22 cellular contexts compared by ENCODE assay signal in genomic region chr4:142345909-142346308, GRCh38.
DNase-seq lines count a peak whose midpoint lies in the region; ATAC-seq and TF ChIP-seq lines count a peak whose summit lies in the region.
"Had no signal": no experiment of that assay in that cellular context is flagged by ENCODE, and none has a peak within 500 bp of the region (broad histone marks: within the 10 kb centered on the region; RNA-seq: fewer than 3 reads in every experiment).

No MANE protein-coding gene starts in this region.

- no peaks in the 10 kb centered on the region for H3K36me3 ChIP-seq in WERI-Rb-1
- H3K36me3 ChIP-seq: adrenal gland, left ventricle myocardium inferior had no signal

- peak overlapping the region; percentile 64 for H3K4me3 Mint-ChIP-seq in activated naive CD4-positive, alpha-beta T cell treated with anti-CD3 and anti-CD28 coated beads, Interleukin-2, amount 50 U/mL, for 24 hours
- H3K4me3 Mint-ChIP-seq: brain; HFFc6; naive B cell; stimulated activated naive B cell treated with anti-CD40 and anti-IgM and Interleukin-4, amounts not matched to agents 10 μg/mL and 1 μg/mL and 100 μg/mL, for 72 hours had no signal

- no peak overlapping the region for H3K27ac ChIP-seq in WERI-Rb-1
- H3K27ac ChIP-seq: adrenal gland, GM23248, KMS-11, left ventricle myocardium inferior had no signal

- H3K27me3 Mint-ChIP-seq in activated naive CD4-positive, alpha-beta T cell treated with anti-CD3 and anti-CD28 coated beads, Interleukin-2, amount 50 U/mL, for 24 hours = no peaks in the 10 kb centered on the region
- H3K27me3 Mint-ChIP-seq: brain; naive B cell; stimulated activated naive B cell treated with anti-CD40 and anti-IgM and Interleukin-4, amounts not matched to agents 10 μg/mL and 1 μg/mL and 100 μg/mL, for 72 hours had no signal

- DNase-seq in NCI-H510A treated with DMSO at 0.1 percent for 48 hours (lab: John Stamatoyannopoulos, UW) (peak; percentile 49), NCI-H510A (lab: John Stamatoyannopoulos, UW) (no peak), WERI-Rb-1 (peak; percentile 19), HPDE6-E6E7 (ENCODE audit: extremely low spot score) (no peak)
- DNase-seq in activated naive CD4-positive, alpha-beta T cell treated with Interleukin-2 at 50 U/mL for 16 hours = no peak
- no peak for DNase-seq in stimulated activated naive CD4-positive, alpha-beta T cell (lab: John Stamatoyannopoulos, UW)
- DNase-seq: 8988T; adrenal gland; GM23248; HFFc6; left ventricle myocardium inferior; naive B cell; NCI-H2171; NCI-H524; nucleus accumbens; stimulated activated CD4-positive, alpha-beta T cell treated with anti-CD3 and anti-CD28 coated beads, Interleukin-15, amount 100 ng/mL, for 24 hours; stimulated activated naive B cell treated with anti-CD40 and anti-IgM and Interleukin-4, amounts not matched to agents 10 μg/mL and 1 μg/mL and 100 μg/mL, for 72 hours; T-helper 1 cell had no signal

- no peak for ATAC-seq in HG02973 (IDR thresholded peaks at IDR 0.05; ENCODE audit: unreplicated experiment)
- ATAC-seq: stimulated activated naive B cell treated with anti-CD40 and anti-IgM and Interleukin-4, amounts not matched to agents 10 μg/mL and 1 μg/mL and 100 μg/mL, for 72 hours had no signal

- H3K9me3 Mint-ChIP-seq in activated naive CD4-positive, alpha-beta T cell treated with anti-CD3 and anti-CD28 coated beads, Interleukin-2, amount 50 U/mL, for 24 hours = no peaks in the 10 kb centered on the region
- H3K9me3 Mint-ChIP-seq: brain; HFFc6; naive B cell; stimulated activated naive B cell treated with anti-CD40 and anti-IgM and Interleukin-4, amounts not matched to agents 10 μg/mL and 1 μg/mL and 100 μg/mL, for 72 hours had no signal

- TF ChIP-seq CTCF in WERI-Rb-1 (IDR thresholded peaks at IDR 0.05; ENCODE audit: low read depth, low read length) = no peak

- peak overlapping the region; percentile 73 for H3K27ac Mint-ChIP-seq in activated naive CD4-positive, alpha-beta T cell treated with anti-CD3 and anti-CD28 coated beads, Interleukin-2, amount 50 U/mL, for 24 hours
- H3K27ac Mint-ChIP-seq: HFFc6; naive B cell; stimulated activated naive B cell treated with anti-CD40 and anti-IgM and Interleukin-4, amounts not matched to agents 10 μg/mL and 1 μg/mL and 100 μg/mL, for 72 hours had no signal

- no peak overlapping the region for H3K4me3 ChIP-seq in WERI-Rb-1 (ENCODE audit: low read depth, low read length)
- H3K4me3 ChIP-seq: adrenal gland, GM23248, left ventricle myocardium inferior had no signal

- no peaks in the 10 kb centered on the region for H3K9me3 ChIP-seq in WERI-Rb-1 (ENCODE audit: severe bottlenecking)
- H3K9me3 ChIP-seq: adrenal gland, left ventricle myocardium inferior had no signal

- H3K27me3 ChIP-seq in WERI-Rb-1 (ENCODE audit: insufficient read depth, low read depth, severe bottlenecking) = no peaks in the 10 kb centered on the region
- H3K27me3 ChIP-seq: adrenal gland had no signal

- H3K4me1 Mint-ChIP-seq in activated naive CD4-positive, alpha-beta T cell treated with anti-CD3 and anti-CD28 coated beads, Interleukin-2, amount 50 U/mL, for 24 hours = peaks cover 93% of the 10 kb centered on the region
- H3K4me1 Mint-ChIP-seq: naive B cell; stimulated activated naive B cell treated with anti-CD40 and anti-IgM and Interleukin-4, amounts not matched to agents 10 μg/mL and 1 μg/mL and 100 μg/mL, for 72 hours had no signal

- H3K36me3 Mint-ChIP-seq in activated naive CD4-positive, alpha-beta T cell treated with anti-CD3 and anti-CD28 coated beads, Interleukin-2, amount 50 U/mL, for 24 hours = peaks cover 10% of the 10 kb centered on the region
- H3K36me3 Mint-ChIP-seq: brain; naive B cell; stimulated activated naive B cell treated with anti-CD40 and anti-IgM and Interleukin-4, amounts not matched to agents 10 μg/mL and 1 μg/mL and 100 μg/mL, for 72 hours had no signal

Comparison
In these comparisons a context has a peak if more than half of its experiments do, and no peak if none do; other contexts are left out.
1. DNase-seq: peak in NCI-H510A treated with DMSO at 0.1 percent for 48 hours (single experiment) and WERI-Rb-1 (single experiment); none in NCI-H510A (single experiment), activated naive CD4-positive, alpha-beta T cell treated with Interleukin-2 at 50 U/mL for 16 hours (single experiment), stimulated activated naive CD4-positive, alpha-beta T cell (0 of 6) and HPDE6-E6E7 (single experiment).